Comparison of ENCODE assay signal across 32 cellular contexts in genomic region chr11:88695701-88696414, GRCh38.
DNase-seq lines count a peak whose midpoint lies in the region; ATAC-seq and TF ChIP-seq lines count a peak whose summit lies in the region.
"Had no signal": no experiment of that assay in that cellular context is flagged by ENCODE, and none has a peak within 500 bp of the region (broad histone marks: within the 10 kb centered on the region; RNA-seq: fewer than 3 reads in every experiment).

No MANE protein-coding gene starts in this region.

- H2AK5ac ChIP-seq in H9 (ENCODE audit: insufficient read length, low read length) = no peak overlapping the region

- no peaks in the 10 kb centered on the region for H3K79me2 ChIP-seq in H9 (ENCODE audit: insufficient read depth, low read length)

- H3K4me3 Mint-ChIP-seq in H9 = no peak overlapping the region
- H3K4me3 Mint-ChIP-seq in WTC11 = no peak overlapping the region
- H3K4me3 Mint-ChIP-seq in activated CD4-positive, alpha-beta T cell treated with anti-CD3 and anti-CD28 coated beads, Interleukin-2, amount 10 ng/mL, durations not matched to agents 7 days and 5 days = no peak overlapping the region
- H3K4me3 Mint-ChIP-seq in endothelial cell (ENCODE audit: unreplicated experiment) = no peak overlapping the region
- H3K4me3 Mint-ChIP-seq: activated T-helper 1 cell treated with anti-CD3 and anti-CD28 coated beads, Interleukin-12 subunit alpha, Interleukin-12 subunit beta, Interleukin-2, Interleukin-4 antibody, amounts not matched to agents 30 ng/mL and 10 ng/mL and 1 ng/mL, durations not matched to agents 14 hours and 24 hours and 36 hours; B cell; CD4-positive, alpha-beta memory T cell; dendritic cell treated with granulocyte-macrophage colony-stimulating factor and Interleukin-4, amounts not matched to agents 40 ng/mL and 50 ng/mL, for 4 days; natural killer cell; stimulated activated naive B cell treated with anti-CD40 and anti-IgM and Interleukin-4, amounts not matched to agents 10 μg/mL and 1 μg/mL and 100 μg/mL, for 72 hours; T-helper 17 cell; type B pancreatic cell had no signal

- H3K79me1 ChIP-seq in H9 (ENCODE audit: insufficient read depth, low read depth, low read length, poor library complexity, severe bottlenecking) = no peaks in the 10 kb centered on the region

- no peak overlapping the region for H2BK15ac ChIP-seq in H9 (ENCODE audit: low read depth, low read length)

- H3K27ac ChIP-seq in H9 (ENCODE audit: insufficient read length, low read depth, low read length) = no peak overlapping the region
- H3K27ac ChIP-seq: ovary had no signal

- no peak overlapping the region for H3K23ac ChIP-seq in H9 (ENCODE audit: insufficient read length, low read depth, low read length)

- H3K4me3 ChIP-seq in AG09309 (ENCODE audit: control insufficient read depth, low read depth, low read length) = no peak overlapping the region
- H3K4me3 ChIP-seq: GM12878, lung, mucosa of descending colon, ovary had no signal

- no peaks in the 10 kb centered on the region for H3K9me3 ChIP-seq in H9 (ENCODE audit: control insufficient read depth, low read depth, low read length)
- H3K9me3 ChIP-seq: mucosa of descending colon, ovary had no signal

- WGBS in H9 (ENCODE audit: extremely low coverage, insufficient read length, low lambda C conversion rate) = no CpG with 5 or more reads among the region's 11 CpGs

- H3K4me1 Mint-ChIP-seq in H9 (peaks cover 5 to 9% of the 10 kb centered on the region in 2 experiments; a peak in 2 of 4 replicates), WTC11 (peaks cover 14% of the 10 kb centered on the region), endothelial cell (ENCODE audit: unreplicated experiment) (no peaks in the 10 kb centered on the region)
- no peaks in the 10 kb centered on the region for H3K4me1 Mint-ChIP-seq in activated CD4-positive, alpha-beta T cell treated with anti-CD3 and anti-CD28 coated beads, Interleukin-2, amount 10 ng/mL, durations not matched to agents 7 days and 5 days
- H3K4me1 Mint-ChIP-seq: B cell; CD4-positive, alpha-beta memory T cell; natural killer cell; stimulated activated naive B cell treated with anti-CD40 and anti-IgM and Interleukin-4, amounts not matched to agents 10 μg/mL and 1 μg/mL and 100 μg/mL, for 72 hours had no signal

- H4K5ac ChIP-seq in H9 (ENCODE audit: insufficient read length, low read depth, low read length) = no peak overlapping the region

- no peak overlapping the region for H2BK5ac ChIP-seq in H9 (ENCODE audit: insufficient read length, low read length)

- peak overlapping the region; percentile 42; the same call in 1 of the 2 replicates for H3K14ac ChIP-seq in H9 (ENCODE audit: insufficient read depth, low read length)

- TF ChIP-seq CTCF in AG09309 (IDR thresholded peaks at IDR 0.05; ENCODE audit: control insufficient read depth, insufficient read depth, low read depth, low read length, missing control alignments) (no peak), H9 (conservative IDR thresholded peaks at IDR 0.05) (no peak), WTC11 (IDR thresholded peaks at IDR 0.05) (no peak), endothelial cell (IDR thresholded peaks at IDR 0.05; ENCODE audit: unreplicated experiment) (no peak)

- no peak overlapping the region for H3K56ac ChIP-seq in H9 (ENCODE audit: insufficient read length, low read depth, low read length)

- no peak overlapping the region for H2BK120ac ChIP-seq in H9 (ENCODE audit: low read depth, low read length, poor library complexity, severe bottlenecking)

- no peaks in the 10 kb centered on the region for H3K23me2 ChIP-seq in H9 (ENCODE audit: insufficient read length, low read depth, low read length, poor library complexity, severe bottlenecking)

- H3T11ph ChIP-seq in H9 (ENCODE audit: low read length) = no peak overlapping the region

- H2BK12ac ChIP-seq in H9 (ENCODE audit: insufficient read length, low read depth, low read length) = no peak overlapping the region

- H3K27me3 Mint-ChIP-seq in H9 (ENCODE audit: low read depth) (no peaks in the 10 kb centered on the region), WTC11 (ENCODE audit: low read depth) (no peaks in the 10 kb centered on the region), endothelial cell (ENCODE audit: unreplicated experiment) (no peaks in the 10 kb centered on the region)
- H3K27me3 Mint-ChIP-seq in activated CD4-positive, alpha-beta T cell treated with anti-CD3 and anti-CD28 coated beads, Interleukin-2, amount 10 ng/mL, durations not matched to agents 7 days and 5 days = no peaks in the 10 kb centered on the region
- H3K27me3 Mint-ChIP-seq: B cell; dendritic cell treated with granulocyte-macrophage colony-stimulating factor and Interleukin-4, amounts not matched to agents 40 ng/mL and 50 ng/mL, for 4 days; stimulated activated naive B cell treated with anti-CD40 and anti-IgM and Interleukin-4, amounts not matched to agents 10 μg/mL and 1 μg/mL and 100 μg/mL, for 72 hours had no signal

- no peak overlapping the region for H2BK20ac ChIP-seq in H9 (ENCODE audit: low read depth, low read length, poor library complexity, severe bottlenecking)

- POLR2A ChIA-PET in WTC11 (lab: Charles Lee) = no interaction called here
- POLR2A ChIA-PET in activated CD4-positive, alpha-beta T cell treated with anti-CD3 and anti-CD28 coated beads, Interleukin-2, amount 10 ng/mL, durations not matched to agents 7 days and 5 days (lab: Charles Lee) = no interaction called here

- DNase-seq in AG09309 (ENCODE audit: low read depth) = peak; percentile 2
- DNase-seq in H9 = no peak
- no peak for DNase-seq in WTC11 (ENCODE audit: low spot score)
- DNase-seq in left kidney (ENCODE audit: low read depth, low spot score) = peak; percentile 29
- no peak for DNase-seq in glomerular visceral epithelial cell (ENCODE audit: extremely low spot score)
- DNase-seq in activated CD4-positive, alpha-beta T cell treated with anti-CD3 and anti-CD28 coated beads, Interleukin-2, amount 10 ng/mL, durations not matched to agents 7 days and 5 days = no peak
- no peak for DNase-seq in endothelial cell (ENCODE audit: low spot score)
- DNase-seq in NCI-H345 (lab: John Stamatoyannopoulos, UW) = no peak
- DNase-seq: activated CD4-positive, alpha-beta T cell treated with anti-CD3 and anti-CD28 coated beads, Interleukin-2, amount 50 U/mL, for 48 hours; activated CD8-positive, alpha-beta memory T cell treated with anti-CD3 and anti-CD28 coated beads, Interleukin-2, amount 50 U/mL, for 48 hours; activated naive CD4-positive, alpha-beta T cell treated with Interleukin-2 at 50 U/mL for 16 hours; CD4-positive, alpha-beta memory T cell; central memory CD4-positive, alpha-beta T cell; foreskin fibroblast; HCEC 1CT; IMR-90; mucosa of descending colon; natural killer cell; NCI-H1694; NCI-H2171 treated with DMSO at 0.1 percent for 48 hours; NCI-H524 treated with DMSO at 0.1 percent for 48 hours; ovary; Right ventricle myocardium superior; stimulated activated naive B cell treated with anti-CD40 and anti-IgM and Interleukin-4, amounts not matched to agents 10 μg/mL and 1 μg/mL and 100 μg/mL, for 72 hours; T-helper 17 cell had no signal

- no peak overlapping the region for H3K4ac ChIP-seq in H9 (ENCODE audit: low read depth, low read length)

- no peak overlapping the region for H4K91ac ChIP-seq in H9 (ENCODE audit: insufficient read length, low read depth, low read length)

- H3K9me3 Mint-ChIP-seq in H9 = no peaks in the 10 kb centered on the region
- H3K9me3 Mint-ChIP-seq in WTC11 = no peaks in the 10 kb centered on the region
- H3K9me3 Mint-ChIP-seq in activated CD4-positive, alpha-beta T cell treated with anti-CD3 and anti-CD28 coated beads, Interleukin-2, amount 10 ng/mL, durations not matched to agents 7 days and 5 days = no peaks in the 10 kb centered on the region
- H3K9me3 Mint-ChIP-seq in endothelial cell (ENCODE audit: unreplicated experiment) = no peaks in the 10 kb centered on the region
- H3K9me3 Mint-ChIP-seq: activated T-helper 1 cell treated with anti-CD3 and anti-CD28 coated beads, Interleukin-12 subunit alpha, Interleukin-12 subunit beta, Interleukin-2, Interleukin-4 antibody, amounts not matched to agents 30 ng/mL and 10 ng/mL and 1 ng/mL, durations not matched to agents 14 hours and 24 hours and 36 hours; stimulated activated naive B cell treated with anti-CD40 and anti-IgM and Interleukin-4, amounts not matched to agents 10 μg/mL and 1 μg/mL and 100 μg/mL, for 72 hours; type B pancreatic cell had no signal

- CTCF ChIA-PET in WTC11 (lab: Charles Lee) = interaction anchor here (1.3 kb wide), 1 partner anchor 144 kb away, joined by 3 read pairs; no protein-coding TSS in a partner anchor
- CTCF ChIA-PET in activated CD4-positive, alpha-beta T cell treated with anti-CD3 and anti-CD28 coated beads, Interleukin-2, amount 10 ng/mL, durations not matched to agents 7 days and 5 days (lab: Charles Lee) = no interaction called here

- H4K20me1 ChIP-seq in H9 (ENCODE audit: control insufficient read depth, insufficient read depth, insufficient read length) = no peaks in the 10 kb centered on the region

- H3K4me2 ChIP-seq in H9 (ENCODE audit: insufficient read depth, insufficient read length, low read length) = no peak overlapping the region

- H3K36me3 Mint-ChIP-seq in H9 (ENCODE audit: insufficient read depth in 1 of 3, low read depth in 3 of 3) (no peaks in the 10 kb centered on the region), WTC11 (no peaks in the 10 kb centered on the region), endothelial cell (ENCODE audit: low read depth, unreplicated experiment) (no peaks in the 10 kb centered on the region)
- no peaks in the 10 kb centered on the region for H3K36me3 Mint-ChIP-seq in activated CD4-positive, alpha-beta T cell treated with anti-CD3 and anti-CD28 coated beads, Interleukin-2, amount 10 ng/mL, durations not matched to agents 7 days and 5 days (ENCODE audit: low read depth)
- H3K36me3 Mint-ChIP-seq: CD4-positive, alpha-beta memory T cell; natural killer cell; stimulated activated naive B cell treated with anti-CD40 and anti-IgM and Interleukin-4, amounts not matched to agents 10 μg/mL and 1 μg/mL and 100 μg/mL, for 72 hours; type B pancreatic cell had no signal

- H3K4me1 ChIP-seq in H9 (ENCODE audit: insufficient read depth, low read length) = no peaks in the 10 kb centered on the region

- H3K18ac ChIP-seq in H9 (ENCODE audit: insufficient read length, low read depth, low read length) = no peak overlapping the region

- no peak overlapping the region for H3K9ac ChIP-seq in H9 (ENCODE audit: extremely low read depth, insufficient read length, low read length)

- no peak overlapping the region for H4K8ac ChIP-seq in H9 (replicated peaks; ENCODE audit: insufficient read length, low read depth, low read length)

- H2AFZ ChIP-seq in H9 (ENCODE audit: low read length) = no peak overlapping the region

- H3K27ac Mint-ChIP-seq in H9 = no peak overlapping the region
- H3K27ac Mint-ChIP-seq in WTC11 = no peak overlapping the region
- H3K27ac Mint-ChIP-seq in activated CD4-positive, alpha-beta T cell treated with anti-CD3 and anti-CD28 coated beads, Interleukin-2, amount 10 ng/mL, durations not matched to agents 7 days and 5 days = no peak overlapping the region
- no peak overlapping the region for H3K27ac Mint-ChIP-seq in endothelial cell (ENCODE audit: unreplicated experiment)
- H3K27ac Mint-ChIP-seq: activated T-helper 1 cell treated with anti-CD3 and anti-CD28 coated beads, Interleukin-12 subunit alpha, Interleukin-12 subunit beta, Interleukin-2, Interleukin-4 antibody, amounts not matched to agents 30 ng/mL and 10 ng/mL and 1 ng/mL, durations not matched to agents 14 hours and 24 hours and 36 hours; B cell; CD4-positive, alpha-beta memory T cell; dendritic cell treated with granulocyte-macrophage colony-stimulating factor and Interleukin-4, amounts not matched to agents 40 ng/mL and 50 ng/mL, for 4 days; natural killer cell; stimulated activated naive B cell treated with anti-CD40 and anti-IgM and Interleukin-4, amounts not matched to agents 10 μg/mL and 1 μg/mL and 100 μg/mL, for 72 hours; T-helper 17 cell; type B pancreatic cell had no signal

- no peaks in the 10 kb centered on the region for H3K27me3 ChIP-seq in H9 (ENCODE audit: insufficient read depth, low read length)
- H3K27me3 ChIP-seq: ovary had no signal

- ATAC-seq in WTC11 = peak; percentile 69
- ATAC-seq: activated CD4-positive, CD25-positive, alpha-beta regulatory T cell treated with anti-CD3 and anti-CD28 coated beads, Interleukin-2, amount 50 U/mL, for 24 hours; GM12878; mucosa of descending colon; natural killer cell; stimulated activated naive B cell treated with anti-CD40 and anti-IgM and Interleukin-4, amounts not matched to agents 10 μg/mL and 1 μg/mL and 100 μg/mL, for 72 hours; T-helper 17 cell had no signal

Comparison
In these comparisons a context has a peak if more than half of its experiments do, and no peak if none do; other contexts are left out.
1. DNase-seq: peak in AG09309 (single experiment) and left kidney (single experiment); none in H9 (single experiment), WTC11 (single experiment), glomerular visceral epithelial cell (single experiment), activated CD4-positive, alpha-beta T cell treated with anti-CD3 and anti-CD28 coated beads, Interleukin-2, amount 10 ng/mL, durations not matched to agents 7 days and 5 days (single experiment), endothelial cell (single experiment) and NCI-H345 (single experiment).